ENCODE assay signal across 9 cellular contexts in the genomic region with DNA sequence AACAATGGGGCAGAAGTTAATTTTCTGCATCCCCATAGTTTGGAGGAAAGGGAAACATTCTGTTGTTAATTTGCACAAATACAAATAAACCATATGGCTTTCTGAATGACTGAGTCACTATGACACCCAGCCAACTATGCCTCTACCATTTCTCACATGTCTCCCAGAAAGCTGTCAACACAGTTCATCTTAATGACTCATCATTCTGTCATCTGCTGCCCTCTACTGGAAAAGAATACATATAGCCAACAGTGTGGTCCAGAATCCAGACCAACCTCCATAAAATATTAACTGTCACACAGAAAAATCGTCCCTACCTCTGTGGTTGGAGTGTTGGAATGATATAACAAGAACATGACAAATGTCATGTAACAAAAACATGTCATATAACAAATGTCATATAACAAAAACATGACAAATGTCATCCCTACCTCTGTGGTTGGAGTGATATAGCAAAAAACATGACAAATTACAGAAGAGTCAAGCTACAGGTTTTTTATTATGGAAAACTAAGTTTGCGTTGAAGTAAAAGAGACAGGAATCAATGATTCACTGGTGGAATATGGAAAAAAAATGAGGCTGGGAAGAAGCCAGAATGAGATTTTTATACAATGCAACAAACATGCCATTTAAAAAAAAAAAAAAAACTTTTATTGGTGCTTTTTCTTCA. TPM values are rescaled to one million over a fixed set of nuclear protein-coding genes. Genes with fewer than 3 reads are reported as not detected.
A peak's percentile ranks its signal among the peaks of the same experiment; 100 is the strongest.
DNase-seq lines count a peak whose midpoint lies in the region; ATAC-seq and TF ChIP-seq lines count a peak whose summit lies in the region.
"Had no signal": no experiment of that assay in that cellular context is flagged by ENCODE, and none has a peak within 500 bp of the region (broad histone marks: within the 10 kb centered on the region; RNA-seq: fewer than 3 reads in every experiment).

No MANE protein-coding gene starts in this region.

- H3K27ac ChIP-seq in WERI-Rb-1 = no peak overlapping the region
- no peak overlapping the region for H3K27ac ChIP-seq in prostate gland
- H3K27ac ChIP-seq: BLaER1 had no signal

- H3K27me3 ChIP-seq in WERI-Rb-1 (ENCODE audit: insufficient read depth, low read depth, severe bottlenecking) (no peaks in the 10 kb centered on the region), prostate gland (replicated peaks; ENCODE audit: insufficient read depth) (no peaks in the 10 kb centered on the region)
- H3K27me3 ChIP-seq: BLaER1 had no signal

- 0% methylated on average over 2 of the region's 2 CpGs for WGBS in prostate gland

- H3K4me1 ChIP-seq in prostate gland (replicated peaks) = no peaks in the 10 kb centered on the region
- H3K4me1 ChIP-seq: BLaER1 had no signal

- no peak overlapping the region for H3K4me3 ChIP-seq in WERI-Rb-1 (ENCODE audit: low read depth, low read length)
- H3K4me3 ChIP-seq in prostate gland = no peak overlapping the region
- H3K4me3 ChIP-seq: BLaER1 had no signal

- no peak for TF ChIP-seq POLR2A in prostate gland (IDR thresholded peaks at IDR 0.05)

- ATAC-seq in GM19463 (IDR thresholded peaks at IDR 0.05; ENCODE audit: unreplicated experiment) = peak; percentile 99
- peak; percentile 98 for ATAC-seq in HG03432 (IDR thresholded peaks at IDR 0.05; ENCODE audit: unreplicated experiment)

- H3K36me3 ChIP-seq in WERI-Rb-1 (no peaks in the 10 kb centered on the region), prostate gland (no peaks in the 10 kb centered on the region)
- H3K36me3 ChIP-seq: BLaER1 had no signal

- intact Hi-C loops in prostate gland (cut with DNase I) = no loop called here

- peak; percentile 14 for DNase-seq in NK-92 treated with Interleukin-12 subunit alpha and Interleukin-12 subunit beta, amount 100 ng/mL, for 24 hours (lab: John Stamatoyannopoulos, UW)
- DNase-seq in NK-92 (lab: John Stamatoyannopoulos, UW; ENCODE audit: unreplicated experiment) (no peak), NCI-H2227 treated with DMSO at 0.1 percent for 48 hours (lab: John Stamatoyannopoulos, UW) (peak; percentile 53), WERI-Rb-1 (no peak), germinal center (ENCODE audit: low spot score) (peak; percentile 55), prostate gland (ENCODE audit: low spot score) (peak; percentile 26)

- H3K9me3 ChIP-seq in WERI-Rb-1 (ENCODE audit: severe bottlenecking) (no peaks in the 10 kb centered on the region), prostate gland (no peaks in the 10 kb centered on the region)
- H3K9me3 ChIP-seq: BLaER1 had no signal

- peak; percentile 49; the same call in 1 of the 2 replicates for TF ChIP-seq CTCF in WERI-Rb-1 (IDR thresholded peaks at IDR 0.05; ENCODE audit: low read depth, low read length)
- peak in 3 of 4 experiments; percentile 52 to 68 (median 66) for TF ChIP-seq CTCF in prostate gland (IDR thresholded peaks at IDR 0.05)

RNA-seq across cellular contexts. Expression of a gene that starts 47.7 kb away (rescaled TPM):
- total RNA-seq in prostate gland = 10 to 100 TPM; 37.4 to 69.5 TPM

Comparison
In these comparisons a context has a peak if more than half of its experiments do, and no peak if none do; other contexts are left out.
1. DNase-seq: peak in NK-92 treated with Interleukin-12 subunit alpha and Interleukin-12 subunit beta, amount 100 ng/mL, for 24 hours (single experiment), NCI-H2227 treated with DMSO at 0.1 percent for 48 hours (single experiment), germinal center (single experiment) and prostate gland (single experiment); none in NK-92 (single experiment) and WERI-Rb-1 (single experiment).